In genomic region chrX:2762671-2763070, GRCh38 we compare ENCODE assay signal across 6 cellular contexts. TPM values are rescaled to one million over a fixed set of nuclear protein-coding genes. Genes with fewer than 3 reads are reported as not detected.
"Had no signal": no experiment of that assay in that cellular context is flagged by ENCODE, and none has a peak within 500 bp of the region (broad histone marks: within the 10 kb centered on the region; RNA-seq: fewer than 3 reads in every experiment).

No MANE protein-coding gene starts in this region.

RNA-seq across cellular contexts. Expression of gene XG, which starts 10.8 kb away (rescaled TPM):
- total RNA-seq: left lobe of liver; lung microvascular endothelial cell; naive thymus-derived CD8-positive, alpha-beta T cell; neural crest cell; renal cortical epithelial cell; temporal lobe had no signal
- polyA plus RNA-seq: naive thymus-derived CD8-positive, alpha-beta T cell had no signal
